In genomic region chr13:101876951-101877350, GRCh38 we compare ENCODE assay signal across 30 cellular contexts.
"Had no signal": no experiment of that assay in that cellular context is flagged by ENCODE, and none has a peak within 500 bp of the region (broad histone marks: within the 10 kb centered on the region; RNA-seq: fewer than 3 reads in every experiment).

No MANE protein-coding gene starts in this region.

- ATAC-seq: activated CD8-positive, alpha-beta T cell treated with anti-CD3 and anti-CD28 coated beads for 36 hours; activated naive CD4-positive, alpha-beta T cell treated with anti-CD3 and anti-CD28 coated beads, Interleukin-2, amount 50 U/mL, for 72 hours; activated T-cell treated with anti-CD3 and anti-CD28 coated beads, Interleukin-2, amount 50 U/mL, for 4 hours; activated T-cell treated with anti-CD3 and anti-CD28 coated beads, Interleukin-2, amount 50 U/mL, for 72 hours; activated T-helper 17 cell treated with anti-CD3 and anti-CD28 coated beads, Interleukin-2, amount 50 U/mL, for 72 hours; body of pancreas had no signal

- DNase-seq: activated B cell treated with CpG ODN at 0.5 μM for 24 hours; activated CD4-positive, alpha-beta memory T cell treated with anti-CD3 and anti-CD28 coated beads for 36 hours; activated CD4-positive, alpha-beta T cell treated with anti-CD3 and anti-CD28 coated beads for 4 hours; activated CD4-positive, alpha-beta T cell treated with anti-CD3 and anti-CD28 coated beads, Interleukin-2, amount 10 ng/mL, durations not matched to agents 24 days and 14 days; activated CD4-positive, alpha-beta T cell treated with anti-CD3 and anti-CD28 coated beads, Interleukin-2, amount 50 U/mL, for 1 hour; activated CD4-positive, alpha-beta T cell treated with anti-CD3 and anti-CD28 coated beads, Interleukin-2, amount 50 U/mL, for 4 hours; activated CD4-positive, CD25-positive, alpha-beta regulatory T cell treated with anti-CD3 and anti-CD28 coated beads, Interleukin-2, amount 50 U/mL, for 72 hours; activated CD8-positive, alpha-beta memory T cell treated with anti-CD3 and anti-CD28 coated beads, Interleukin-2, amount 50 U/mL, for 4 hours; activated CD8-positive, alpha-beta T cell treated with anti-CD3 and anti-CD28 coated beads for 36 hours; activated effector memory CD4-positive, alpha-beta T cell treated with anti-CD3 and anti-CD28 coated beads, Interleukin-2, amount 50 U/mL, for 16 hours; activated gamma-delta T cell treated with Interleukin-2 at 50 U/mL for 16 hours; activated naive CD4-positive, alpha-beta T cell; activated naive CD4-positive, alpha-beta T cell treated with anti-CD3 and anti-CD28 coated beads for 36 hours; activated naive CD4-positive, alpha-beta T cell treated with anti-CD3 and anti-CD28 coated beads, Interleukin-2, amount 50 U/mL, for 16 hours; activated naive CD8-positive, alpha-beta T cell treated with anti-CD3 and anti-CD28 coated beads for 36 hours; activated T-cell treated with anti-CD3 and anti-CD28 coated beads for 4 hours; activated T-cell treated with anti-CD3 and anti-CD28 coated beads, Interleukin-2, amount 50 U/mL, for 1 hour; activated T-cell treated with anti-CD3 and anti-CD28 coated beads, Interleukin-2, amount 50 U/mL, for 4 hours; activated T-cell treated with anti-CD3 and anti-CD28 coated beads, Interleukin-2, amount 50 U/mL, for 72 hours; adrenal gland; amniotic stem cell; aorta; body of pancreas; brain microvascular endothelial cell; central memory CD4-positive, alpha-beta T cell; T-helper 1 cell; T-helper 2 cell; T-helper 9 cell had no signal
